ENCODE assay signal across 8 cellular contexts in genomic region chr20:16877053-16877554, GRCh38.
"Had no signal": no experiment of that assay in that cellular context is flagged by ENCODE, and none has a peak within 500 bp of the region (broad histone marks: within the 10 kb centered on the region; RNA-seq: fewer than 3 reads in every experiment).

No MANE protein-coding gene starts in this region.

- DNase-seq: GDM1, GF-D8 had no signal

- ATAC-seq: GM12878 had no signal

- H3K4me3 ChIP-seq: GM12878 had no signal

- FAIRE-seq: G401.6, GM12878, GM12891, GM12892, GM18507, GM19239 had no signal
